ENCODE assay signal across 20 cellular contexts in genomic region chr13:27964741-27965323, GRCh38. TPM values are rescaled to one million over a fixed set of nuclear protein-coding genes. Genes with fewer than 3 reads are reported as not detected.
DNase-seq lines count a peak whose midpoint lies in the region; TF ChIP-seq lines count a peak whose summit lies in the region.
"Had no signal": no experiment of that assay in that cellular context is flagged by ENCODE, and none has a peak within 500 bp of the region (broad histone marks: within the 10 kb centered on the region; RNA-seq: fewer than 3 reads in every experiment).

No MANE protein-coding gene starts in this region.

- no peak overlapping the region for H2BK120ac ChIP-seq in neuronal stem cell (ENCODE audit: low read depth, low read length)

- no peak overlapping the region for H3K27ac ChIP-seq in endodermal cell (ENCODE audit: low read depth, low read length)
- no peak overlapping the region for H3K27ac ChIP-seq in neuronal stem cell (replicated peaks; ENCODE audit: low read length)
- H3K27ac ChIP-seq in spleen, result no peak overlapping the region
- H3K27ac ChIP-seq: HL-60 had no signal

- no peak overlapping the region for H3K4me2 ChIP-seq in neuronal stem cell (ENCODE audit: insufficient read depth, low read length, poor library complexity, severe bottlenecking)

- CTCF ChIA-PET in activated naive CD4-positive, alpha-beta T cell treated with anti-CD3 and anti-CD28 coated beads for 36 hours (lab: Charles Lee), result interaction anchor here (2.9 kb wide), 1 partner anchor 138 kb away, joined by 17 read pairs; no protein-coding TSS in a partner anchor

- DNase-seq in activated CD8-positive, alpha-beta memory T cell treated with anti-CD3 and anti-CD28 coated beads for 24 hours, result peak; percentile 47
- no peak for DNase-seq in activated CD8-positive, alpha-beta memory T cell treated with anti-CD3 and anti-CD28 coated beads, Interleukin-2, amount 50 U/mL, for 48 hours
- DNase-seq in endodermal cell (peak; percentile 61), neuronal stem cell (ENCODE audit: low spot score) (no peak), HFFc6 (no peak), spleen (no peak)
- no peak for DNase-seq in activated naive CD4-positive, alpha-beta T cell treated with anti-CD3 and anti-CD28 coated beads for 36 hours
- DNase-seq in stimulated activated CD4-positive, alpha-beta T cell treated with anti-CD3 and anti-CD28 coated beads, Interleukin-1b, Interleukin-23, amount 100 ng/mL, for 48 hours, result no peak
- DNase-seq: 8988T; BE2C; CD4-positive, alpha-beta memory T cell; H9; MV-4-11; NCI-H1417; NCI-H1930; NCI-H526 treated with DMSO at 0.1 percent for 48 hours; SHP77 treated with DMSO at 0.1 percent for 48 hours had no signal

- intact Hi-C loops in activated naive CD4-positive, alpha-beta T cell treated with anti-CD3 and anti-CD28 coated beads for 36 hours (cut with micrococcal nuclease), result loop anchor here (5.0 kb wide), 1 partner anchor 173 kb away; the partner anchor contains the start of gene GSX1
- intact Hi-C loops in spleen (cut with DNase I; ENCODE audit: low total_unique reads), result no loop called here

- H3K9ac ChIP-seq in endodermal cell (ENCODE audit: extremely low read depth, low read length, poor library complexity, severe bottlenecking) (no peak overlapping the region), neuronal stem cell (ENCODE audit: low read depth, low read length, poor library complexity) (no peak overlapping the region)

- peaks cover 33% of the 10 kb centered on the region for H3K4me1 Mint-ChIP-seq in endodermal cell
- H3K4me1 Mint-ChIP-seq in activated naive CD4-positive, alpha-beta T cell treated with anti-CD3 and anti-CD28 coated beads for 36 hours (ENCODE audit: low read depth), result peaks cover 27% of the 10 kb centered on the region
- peaks cover 5% of the 10 kb centered on the region; the same call in 1 of the 2 replicates for H3K4me1 Mint-ChIP-seq in HFFc6 (ENCODE audit: low read depth)

- H4K8ac ChIP-seq in neuronal stem cell (ENCODE audit: low read depth, low read length), result no peak overlapping the region

- H3K27ac Mint-ChIP-seq in endodermal cell (no peak overlapping the region), HFFc6 (no peak overlapping the region)
- H3K27ac Mint-ChIP-seq in activated naive CD4-positive, alpha-beta T cell treated with anti-CD3 and anti-CD28 coated beads for 36 hours, result no peak overlapping the region
- H3K27ac Mint-ChIP-seq: CD4-positive, alpha-beta memory T cell; H9 had no signal

- H3K36me3 ChIP-seq in endodermal cell (ENCODE audit: control insufficient read depth, insufficient read depth, low read length) (no peaks in the 10 kb centered on the region), neuronal stem cell (replicated peaks in 1 of 2; ENCODE audit: control insufficient read depth in 2 of 2, insufficient read depth in 2 of 2, low read length in 2 of 2) (no peaks in the 10 kb centered on the region), spleen (no peaks in the 10 kb centered on the region)
- H3K36me3 ChIP-seq: BE2C had no signal

- no peak overlapping the region for H2BK12ac ChIP-seq in neuronal stem cell (ENCODE audit: low read length)

- H3K4me3 Mint-ChIP-seq in endodermal cell (no peak overlapping the region), HFFc6 (no peak overlapping the region)
- H3K4me3 Mint-ChIP-seq in activated naive CD4-positive, alpha-beta T cell treated with anti-CD3 and anti-CD28 coated beads for 36 hours, result no peak overlapping the region

- WGBS in endodermal cell (ENCODE audit: insufficient coverage in 1 of 2, insufficient read length in 1 of 2), 2 experiments, result 14% methylated on average over 13 of the region's 15 CpGs; no CpG with 5 or more reads in 1 of the 2 experiments
- WGBS in neuronal stem cell (ENCODE audit: extremely low coverage in 2 of 2, insufficient read length in 2 of 2, insufficient replicate concordance in 1 of 2), 2 donors, result no CpG with 5 or more reads among the region's 15 CpGs
- WGBS in spleen, 5 donors, result 15 to 24% (median 19%) methylated on average over 14 to 15 of the region's 15 CpGs

- TF ChIP-seq CTCF in endodermal cell (conservative IDR thresholded peaks at IDR 0.05) (no peak), HFFc6 (IDR thresholded peaks at IDR 0.05) (no peak), spleen (IDR thresholded peaks at IDR 0.05 in 8 of 11, conservative IDR thresholded peaks at IDR 0.05 in 3 of 11) (no peak)

- peaks cover 99% of the 10 kb centered on the region for H3K27me3 Mint-ChIP-seq in endodermal cell (ENCODE audit: insufficient read depth)
- peaks cover 76% of the 10 kb centered on the region for H3K27me3 Mint-ChIP-seq in activated naive CD4-positive, alpha-beta T cell treated with anti-CD3 and anti-CD28 coated beads for 36 hours (ENCODE audit: low read depth)
- peaks cover 71% of the 10 kb centered on the region for H3K27me3 Mint-ChIP-seq in HFFc6 (ENCODE audit: insufficient read depth)

- H3K4ac ChIP-seq in neuronal stem cell (ENCODE audit: low read length), result no peak overlapping the region

- H3K18ac ChIP-seq in neuronal stem cell (ENCODE audit: low read length), result no peak overlapping the region

- H3K9me3 ChIP-seq in endodermal cell (ENCODE audit: control insufficient read depth, low read length) (no peaks in the 10 kb centered on the region), neuronal stem cell (replicated peaks in 1 of 2; ENCODE audit: control insufficient read depth in 2 of 2, insufficient read depth in 1 of 2, low read depth in 1 of 2, low read length in 2 of 2) (peaks cover 0 to 2% of the 10 kb centered on the region in 2 donors), spleen (no peaks in the 10 kb centered on the region)
- H3K9me3 ChIP-seq: BE2C had no signal

- no peak overlapping the region for H2BK15ac ChIP-seq in neuronal stem cell (ENCODE audit: low read length)

- no peak overlapping the region for H3K14ac ChIP-seq in neuronal stem cell (ENCODE audit: low read length)

- H3K36me3 Mint-ChIP-seq in endodermal cell (ENCODE audit: low read depth), result no peaks in the 10 kb centered on the region
- H3K36me3 Mint-ChIP-seq in activated naive CD4-positive, alpha-beta T cell treated with anti-CD3 and anti-CD28 coated beads for 36 hours (ENCODE audit: low read depth), result no peaks in the 10 kb centered on the region
- H3K36me3 Mint-ChIP-seq in HFFc6 (ENCODE audit: low read depth), result no peaks in the 10 kb centered on the region
- H3K36me3 Mint-ChIP-seq: CD4-positive, alpha-beta memory T cell had no signal

- H2AFZ ChIP-seq in neuronal stem cell (ENCODE audit: low read length), result no peak overlapping the region

- H3K79me1 ChIP-seq in neuronal stem cell (ENCODE audit: low read depth, low read length), result no peaks in the 10 kb centered on the region

- H3K27me3 ChIP-seq in endodermal cell (ENCODE audit: control insufficient read depth, insufficient read depth, low read length, poor library complexity, severe bottlenecking), result peaks cover 100% of the 10 kb centered on the region
- H3K27me3 ChIP-seq in neuronal stem cell (ENCODE audit: control insufficient read depth in 3 of 3, insufficient read depth in 3 of 3, low read depth in 1 of 3, low read length in 3 of 3), result peaks cover 71 to 100% (median 98%) of the 10 kb centered on the region in 3 experiments
- H3K27me3 ChIP-seq in spleen (replicated peaks in 1 of 7), result peaks cover 4 to 100% (median 92%) of the 10 kb centered on the region in 7 donors

- H3K4me1 ChIP-seq in endodermal cell (ENCODE audit: control insufficient read depth, insufficient read depth, low read length) (peaks cover 15% of the 10 kb centered on the region), neuronal stem cell (ENCODE audit: control insufficient read depth in 2 of 2, insufficient read depth in 1 of 2, low read depth in 1 of 2, low read length in 2 of 2) (peaks cover 0 to 6% of the 10 kb centered on the region in 2 donors), spleen (peaks cover 21 to 57% (median 50%) of the 10 kb centered on the region in 6 donors)
- H3K4me1 ChIP-seq: BE2C had no signal

- H2AK5ac ChIP-seq in neuronal stem cell (ENCODE audit: low read depth, low read length), result no peak overlapping the region

- no peak overlapping the region for H4K91ac ChIP-seq in neuronal stem cell (ENCODE audit: low read depth, low read length, poor library complexity)

- H3K9me3 Mint-ChIP-seq in endodermal cell (no peaks in the 10 kb centered on the region), HFFc6 (no peaks in the 10 kb centered on the region)
- no peaks in the 10 kb centered on the region for H3K9me3 Mint-ChIP-seq in activated naive CD4-positive, alpha-beta T cell treated with anti-CD3 and anti-CD28 coated beads for 36 hours
- H3K9me3 Mint-ChIP-seq: CD4-positive, alpha-beta memory T cell had no signal

- H3K4me3 ChIP-seq in endodermal cell (ENCODE audit: low read length), result no peak overlapping the region
- H3K4me3 ChIP-seq in neuronal stem cell (ENCODE audit: low read length in 2 of 2), result no peak overlapping the region
- no peak overlapping the region for H3K4me3 ChIP-seq in spleen
- H3K4me3 ChIP-seq: K562 had no signal

- peak overlapping the region; percentile 3 for H3K23ac ChIP-seq in neuronal stem cell (ENCODE audit: low read depth, low read length, poor library complexity)

- H2BK5ac ChIP-seq in neuronal stem cell (ENCODE audit: low read length), result no peak overlapping the region

- TF ChIP-seq POLR2A in spleen (IDR thresholded peaks at IDR 0.05), result no peak

RNA-seq across cellular contexts. Expression of gene CDX2, which starts 4.3 kb away (rescaled TPM):
- total RNA-seq in endodermal cell, result not detected
- 1.0 TPM for polyA plus RNA-seq in endodermal cell (2013, experiment 1 of 2)
- polyA plus RNA-seq in endodermal cell (2013, experiment 2 of 2), result 0.58 TPM
- 0.03 TPM for polyA plus RNA-seq in neuronal stem cell (2013, experiment 1 of 2)
- 0.03 TPM for polyA plus RNA-seq in neuronal stem cell (2013, experiment 2 of 2)
- not detected for total RNA-seq in activated naive CD4-positive, alpha-beta T cell treated with anti-CD3 and anti-CD28 coated beads for 36 hours
- not detected for total RNA-seq in HFFc6 (2021; fragmentation: NEBNext Ultra II Directional; extraction: Animal tissue kit (Norgen Biotek cat#: 25700))
- total RNA-seq in spleen, result not detected
- under 1 TPM in 2 of 3 donors, not detected in 1; 0.02 to 0.03 TPM for polyA plus RNA-seq in spleen
- total RNA-seq: CD4-positive, alpha-beta memory T cell; H9 had no signal
- polyA plus RNA-seq: CD4-positive, alpha-beta memory T cell; K562 had no signal

RNA-seq across cellular contexts. Expression of gene URAD, which starts 23.7 kb away (rescaled TPM):
- total RNA-seq in endodermal cell, result not detected
- polyA plus RNA-seq in endodermal cell (2013, experiment 1 of 2), result 0.50 TPM
- polyA plus RNA-seq in endodermal cell (2013, experiment 2 of 2), result 0.50 TPM
- polyA plus RNA-seq in neuronal stem cell (2013, experiment 1 of 2), result not detected
- polyA plus RNA-seq in neuronal stem cell (2013, experiment 2 of 2), result not detected
- total RNA-seq in activated naive CD4-positive, alpha-beta T cell treated with anti-CD3 and anti-CD28 coated beads for 36 hours, result not detected
- not detected for total RNA-seq in HFFc6 (2021; fragmentation: NEBNext Ultra II Directional; extraction: Animal tissue kit (Norgen Biotek cat#: 25700))
- total RNA-seq in spleen, result 1 to 10 TPM in 1 of 7 donors, not detected in 6; 1.3 TPM
- under 1 TPM in 1 of 3 donors, not detected in 2; 0.20 TPM for polyA plus RNA-seq in spleen
- total RNA-seq: CD4-positive, alpha-beta memory T cell; G401; H9; K562 had no signal
- polyA plus RNA-seq: CD4-positive, alpha-beta memory T cell; K562 had no signal

RNA-seq across cellular contexts. Expression of gene PDX1, which starts 45.0 kb away (rescaled TPM):
- total RNA-seq in endodermal cell (not detected), spleen (not detected)
- polyA plus RNA-seq in endodermal cell (2013, experiment 1 of 2), result not detected
- polyA plus RNA-seq in endodermal cell (2013, experiment 2 of 2), result not detected
- not detected for polyA plus RNA-seq in neuronal stem cell (2013, experiment 1 of 2)
- not detected for polyA plus RNA-seq in neuronal stem cell (2013, experiment 2 of 2)
- total RNA-seq in activated naive CD4-positive, alpha-beta T cell treated with anti-CD3 and anti-CD28 coated beads for 36 hours, result not detected
- not detected for total RNA-seq in HFFc6 (2021; fragmentation: NEBNext Ultra II Directional; extraction: Animal tissue kit (Norgen Biotek cat#: 25700))
- not detected for polyA plus RNA-seq in spleen
- total RNA-seq: CD4-positive, alpha-beta memory T cell; G401; H9; K562 had no signal
- polyA plus RNA-seq: CD4-positive, alpha-beta memory T cell; K562 had no signal

Comparison
In these comparisons a context has a peak if more than half of its experiments do, and no peak if none do; other contexts are left out.
1. DNase-seq: peak in activated CD8-positive, alpha-beta memory T cell treated with anti-CD3 and anti-CD28 coated beads for 24 hours (single experiment) and endodermal cell (single experiment); none in activated CD8-positive, alpha-beta memory T cell treated with anti-CD3 and anti-CD28 coated beads, Interleukin-2, amount 50 U/mL, for 48 hours (single experiment), neuronal stem cell (single experiment), activated naive CD4-positive, alpha-beta T cell treated with anti-CD3 and anti-CD28 coated beads for 36 hours (single experiment), stimulated activated CD4-positive, alpha-beta T cell treated with anti-CD3 and anti-CD28 coated beads, Interleukin-1b, Interleukin-23, amount 100 ng/mL, for 48 hours (single experiment), HFFc6 (single experiment) and spleen (single experiment).